In genomic region chr11:65381721-65382035, GRCh38 we compare ENCODE assay signal across 1 cellular context.
TF ChIP-seq lines count a peak whose summit lies in the region.

No MANE protein-coding gene starts in this region.

TF ChIP-seq in HCT116, 20 proteins besides CTCF, POLR2A, EP300 and RAD21 (continued from another document):
- TF ChIP-seq REST (IDR thresholded peaks at IDR 0.05; ENCODE audit: low read depth) (no peak), MAX (IDR thresholded peaks at IDR 0.05) (no peak), ZNF274 (IDR thresholded peaks at IDR 0.05; ENCODE audit: low read depth, low read length) (no peak), YY1 (IDR thresholded peaks at IDR 0.05; ENCODE audit: extremely low read depth, insufficient replicate concordance, low read depth, low read length) (no peak), ELF1 (IDR thresholded peaks at IDR 0.05; ENCODE audit: borderline replicate concordance, low read depth) (no peak), EZH2phosphoT487 (IDR thresholded peaks at IDR 0.05; ENCODE audit: borderline replicate concordance) (no peak), ATF3 (IDR thresholded peaks at IDR 0.05) (no peak), SRF (IDR thresholded peaks at IDR 0.05; ENCODE audit: low read depth) (no peak), CEBPB (IDR thresholded peaks at IDR 0.05; ENCODE audit: low read depth) (no peak), FOSL1 (IDR thresholded peaks at IDR 0.05; ENCODE audit: low read depth) (no peak), POLR2AphosphoS5 (IDR thresholded peaks at IDR 0.05; ENCODE audit: low read depth, low read length) (no peak), ZFX (IDR thresholded peaks at IDR 0.05) (no peak), EGR1 (IDR thresholded peaks at IDR 0.05; ENCODE audit: low read depth) (no peak), ZBTB33 (IDR thresholded peaks at IDR 0.05; ENCODE audit: extremely low read depth, insufficient replicate concordance, low read length) (no peak), EZH2 (IDR thresholded peaks at IDR 0.05) (no peak), JUND (IDR thresholded peaks at IDR 0.05) (no peak), CBX3 (IDR thresholded peaks at IDR 0.05; ENCODE audit: low read depth) (no peak)
